13 cellular contexts compared by ENCODE assay signal in the genomic region with DNA sequence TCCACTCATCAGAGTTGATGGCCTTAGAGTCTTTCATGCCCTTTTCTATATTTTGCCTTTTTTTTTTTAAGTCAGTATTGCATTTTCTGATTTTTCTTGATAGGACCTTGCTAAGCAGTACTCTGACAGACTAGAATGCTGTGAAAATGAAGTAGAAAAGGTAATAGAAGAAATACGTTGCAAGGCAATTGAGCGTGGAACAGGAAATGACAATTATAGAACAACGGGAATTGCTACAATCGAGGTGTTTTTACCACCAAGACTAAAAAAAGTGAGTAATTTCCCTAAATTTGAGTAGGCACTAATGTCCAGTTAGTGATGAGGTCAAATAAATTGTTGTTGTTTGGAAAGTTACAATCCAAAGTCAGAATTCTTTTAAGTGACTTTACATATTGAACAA. TPM values are rescaled to one million over a fixed set of nuclear protein-coding genes. Genes with fewer than 3 reads are reported as not detected.
DNase-seq lines count a peak whose midpoint lies in the region; ATAC-seq and TF ChIP-seq lines count a peak whose summit lies in the region.
"Had no signal": no experiment of that assay in that cellular context is flagged by ENCODE, and none has a peak within 500 bp of the region (broad histone marks: within the 10 kb centered on the region; RNA-seq: fewer than 3 reads in every experiment).

No MANE protein-coding gene starts in this region.

- 0 out of 2 replicates have a peak overlapping the region, but pooled peaks have one; percentile 46 for H3K9ac ChIP-seq in OCI-LY3 (ENCODE audit: low read length)

- no peak for DNase-seq in activated CD4-positive, alpha-beta T cell treated with anti-CD3 and anti-CD28 coated beads, Interleukin-2, amount 10 ng/mL, durations not matched to agents 24 days and 14 days
- DNase-seq in activated CD4-positive, alpha-beta T cell treated with anti-CD3 and anti-CD28 coated beads, Interleukin-2, amount 50 U/mL, for 48 hours = no peak
- no peak for DNase-seq in effector memory CD8-positive, alpha-beta T cell
- DNase-seq in spleen (no peak), foreskin keratinocyte (no peak)
- DNase-seq: left lung; stimulated activated CD4-positive, alpha-beta T cell treated with anti-CD3 and anti-CD28 coated beads, Interleukin-4, amount 100 ng/mL, for 24 hours had no signal

- peaks cover 3% of the 10 kb centered on the region; the same call in 1 of the 2 replicates for H4K20me1 ChIP-seq in OCI-LY3 (ENCODE audit: insufficient read depth, low read length)

- peaks cover 41% of the 10 kb centered on the region for H3K4me1 Mint-ChIP-seq in activated CD4-positive, alpha-beta T cell treated with anti-CD3 and anti-CD28 coated beads, Interleukin-2, amount 10 ng/mL, durations not matched to agents 24 days and 14 days
- peaks cover 14 to 22% of the 10 kb centered on the region in 2 donors for H3K4me1 Mint-ChIP-seq in effector memory CD8-positive, alpha-beta T cell (ENCODE audit: low read depth in 2 of 2)

- no peak overlapping the region for H2AFZ ChIP-seq in OCI-LY3 (ENCODE audit: low read depth, low read length)

- H3K9me3 ChIP-seq in OCI-LY3 (ENCODE audit: insufficient read depth, low read length) (no peaks in the 10 kb centered on the region), spleen (no peaks in the 10 kb centered on the region), gastroesophageal sphincter (no peaks in the 10 kb centered on the region)
- H3K9me3 ChIP-seq: A549, left lung, suprapubic skin had no signal

- TF ChIP-seq EP300 in gastroesophageal sphincter (IDR thresholded peaks at IDR 0.05) = no peak

- H3K4me1 ChIP-seq in OCI-LY3 (ENCODE audit: low read length) (peaks cover 33% of the 10 kb centered on the region), spleen (peaks cover 35 to 99% (median 48%) of the 10 kb centered on the region in 6 donors), gastroesophageal sphincter (peaks cover 0 to 23% (median 4%) of the 10 kb centered on the region in 3 donors), foreskin keratinocyte (no peaks in the 10 kb centered on the region)

- TF ChIP-seq CTCF in OCI-LY3 (IDR thresholded peaks at IDR 0.05; ENCODE audit: low read depth, low read length) (no peak), spleen (IDR thresholded peaks at IDR 0.05 in 8 of 11, conservative IDR thresholded peaks at IDR 0.05 in 3 of 11) (no peak), gastroesophageal sphincter (IDR thresholded peaks at IDR 0.05) (no peak), foreskin keratinocyte (conservative IDR thresholded peaks at IDR 0.05) (no peak)

- peaks cover 39% of the 10 kb centered on the region for H3K36me3 Mint-ChIP-seq in activated CD4-positive, alpha-beta T cell treated with anti-CD3 and anti-CD28 coated beads, Interleukin-2, amount 10 ng/mL, durations not matched to agents 24 days and 14 days (ENCODE audit: low read depth)
- H3K36me3 Mint-ChIP-seq in effector memory CD8-positive, alpha-beta T cell (ENCODE audit: insufficient read depth) = peaks cover 81% of the 10 kb centered on the region

- H3K27me3 ChIP-seq in OCI-LY3 (ENCODE audit: low read depth, low read length) (no peaks in the 10 kb centered on the region), spleen (replicated peaks in 1 of 7) (no peaks in the 10 kb centered on the region), gastroesophageal sphincter (no peaks in the 10 kb centered on the region), foreskin keratinocyte (no peaks in the 10 kb centered on the region)
- H3K27me3 ChIP-seq: left lung, suprapubic skin had no signal

- H3K27ac Mint-ChIP-seq in activated CD4-positive, alpha-beta T cell treated with anti-CD3 and anti-CD28 coated beads, Interleukin-2, amount 10 ng/mL, durations not matched to agents 24 days and 14 days = peak overlapping the region; percentile 99
- peak overlapping the region; percentile 95 to 98 for H3K27ac Mint-ChIP-seq in effector memory CD8-positive, alpha-beta T cell

- H3K27ac ChIP-seq in OCI-LY3 (ENCODE audit: low read length) = peak overlapping the region; percentile 82
- H3K27ac ChIP-seq in spleen = peak overlapping the region; percentile 88 to 96 (median 92)
- H3K27ac ChIP-seq in gastroesophageal sphincter = peak overlapping the region in 2 of 4 donors; percentile 56 to 70
- H3K27ac ChIP-seq in foreskin keratinocyte = no peak overlapping the region
- H3K27ac ChIP-seq: A549 had no signal

- no peak for ATAC-seq in effector memory CD8-positive, alpha-beta T cell (replicated peaks)
- ATAC-seq in gastroesophageal sphincter = no peak
- no peak for ATAC-seq in foreskin keratinocyte
- no peak for ATAC-seq in HG02678 (IDR thresholded peaks at IDR 0.05; ENCODE audit: unreplicated experiment)
- ATAC-seq: A549 had no signal

- no peaks in the 10 kb centered on the region for H3K27me3 Mint-ChIP-seq in activated CD4-positive, alpha-beta T cell treated with anti-CD3 and anti-CD28 coated beads, Interleukin-2, amount 10 ng/mL, durations not matched to agents 24 days and 14 days
- no peaks in the 10 kb centered on the region for H3K27me3 Mint-ChIP-seq in effector memory CD8-positive, alpha-beta T cell
- H3K27me3 Mint-ChIP-seq: dendritic cell treated with granulocyte-macrophage colony-stimulating factor and Interleukin-4, amounts not matched to agents 40 ng/mL and 50 ng/mL, for 4 days had no signal

- peak overlapping the region; percentile 74 for H3K4me3 ChIP-seq in OCI-LY3 (ENCODE audit: low read length)
- peak overlapping the region in 2 of 8 donors; percentile 42 to 70 for H3K4me3 ChIP-seq in spleen
- H3K4me3 ChIP-seq in gastroesophageal sphincter = no peak overlapping the region
- H3K4me3 ChIP-seq: A549 had no signal

- no peaks in the 10 kb centered on the region for H3K79me2 ChIP-seq in OCI-LY3 (ENCODE audit: low read length)

- no peak for TF ChIP-seq POLR2A in spleen (IDR thresholded peaks at IDR 0.05)
- no peak for TF ChIP-seq POLR2A in gastroesophageal sphincter (IDR thresholded peaks at IDR 0.05)

- H3K9me3 Mint-ChIP-seq in activated CD4-positive, alpha-beta T cell treated with anti-CD3 and anti-CD28 coated beads, Interleukin-2, amount 10 ng/mL, durations not matched to agents 24 days and 14 days = no peaks in the 10 kb centered on the region
- no peaks in the 10 kb centered on the region for H3K9me3 Mint-ChIP-seq in effector memory CD8-positive, alpha-beta T cell
- H3K9me3 Mint-ChIP-seq: dendritic cell treated with granulocyte-macrophage colony-stimulating factor and Interleukin-4, amounts not matched to agents 40 ng/mL and 50 ng/mL, for 4 days had no signal

- peaks cover 42% of the 10 kb centered on the region for H3K36me3 ChIP-seq in OCI-LY3 (replicated peaks; ENCODE audit: low read depth, low read length)
- H3K36me3 ChIP-seq in spleen = peaks cover 0 to 90% (median 51%) of the 10 kb centered on the region in 6 donors
- H3K36me3 ChIP-seq in gastroesophageal sphincter = peaks cover 0 to 90% of the 10 kb centered on the region in 2 donors

- H3K4me3 Mint-ChIP-seq in activated CD4-positive, alpha-beta T cell treated with anti-CD3 and anti-CD28 coated beads, Interleukin-2, amount 10 ng/mL, durations not matched to agents 24 days and 14 days = peak overlapping the region; percentile 84
- H3K4me3 Mint-ChIP-seq in effector memory CD8-positive, alpha-beta T cell = peak overlapping the region; percentile 70 to 79

- WGBS in spleen, 5 donors = 16 to 25% (median 22%) methylated on average over 4 of the region's 4 CpGs
- 68 to 82% methylated on average over 3 of the region's 4 CpGs for WGBS in gastroesophageal sphincter (ENCODE audit: low coverage in 1 of 2), 2 donors

- intact Hi-C loops in activated CD4-positive, alpha-beta T cell treated with anti-CD3 and anti-CD28 coated beads, Interleukin-2, amount 10 ng/mL, durations not matched to agents 24 days and 14 days (cut with micrococcal nuclease) = loop anchor here (10.0 kb wide), 2 partner anchors 286 to 594 kb away; no protein-coding TSS in a partner anchor
- intact Hi-C loops in spleen (cut with DNase I; ENCODE audit: low total_unique reads) = no loop called here

- peak overlapping the region; percentile 84 for H3K4me2 ChIP-seq in OCI-LY3 (ENCODE audit: low read length)
- H3K4me2 ChIP-seq: A549 had no signal

RNA-seq across cellular contexts. Expression of gene NUB1, which starts 7.4 kb away (rescaled TPM):
- 36.5 and 40.4 TPM in 2 replicates for total RNA-seq in activated CD4-positive, alpha-beta T cell treated with anti-CD3 and anti-CD28 coated beads, Interleukin-2, amount 10 ng/mL, durations not matched to agents 24 days and 14 days
- 10 to 100 TPM; 60.2 to 80.9 (median 70.2) TPM for total RNA-seq in spleen
- polyA plus RNA-seq in spleen = 10 to 100 TPM; 25.2 to 48.2 (median 26.1) TPM
- total RNA-seq in gastroesophageal sphincter = 10 to 100 TPM; 50.5 to 60.3 (median 54.8) TPM
- total RNA-seq in foreskin keratinocyte = 31.6 and 32.3 TPM in 2 replicates
- polyA plus RNA-seq in foreskin keratinocyte = 21.5 and 22.0 TPM in 2 replicates
